In the genomic region with DNA sequence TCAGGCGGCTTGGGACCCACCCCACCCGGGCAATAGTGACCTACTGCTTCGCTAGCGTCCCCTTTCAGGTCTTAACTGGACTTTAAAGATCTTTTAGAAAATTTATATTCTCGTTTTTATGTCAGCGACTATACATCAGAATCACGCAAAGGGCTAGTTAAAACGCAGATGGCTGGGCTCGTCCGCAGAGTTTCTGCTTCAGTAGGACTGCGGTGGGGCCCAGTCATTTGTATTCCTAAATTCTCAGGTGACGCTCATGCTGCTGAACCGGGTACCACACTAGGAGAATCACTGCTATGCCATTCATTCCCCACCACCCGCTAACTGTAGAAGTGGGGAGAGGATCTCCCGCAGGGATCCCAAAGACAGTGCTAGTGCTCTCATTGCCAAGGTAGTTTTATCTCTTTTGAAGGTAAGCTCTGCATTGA, we compare ENCODE assay signal across 10 cellular contexts. TPM values are rescaled to one million over a fixed set of nuclear protein-coding genes. Genes with fewer than 3 reads are reported as not detected.
A peak's percentile ranks its signal among the peaks of the same experiment; 100 is the strongest.
DNase-seq lines count a peak whose midpoint lies in the region; ATAC-seq, FAIRE-seq and TF ChIP-seq lines count a peak whose summit lies in the region.
"Had no signal": no experiment of that assay in that cellular context is flagged by ENCODE, and none has a peak within 500 bp of the region (broad histone marks: within the 10 kb centered on the region; RNA-seq: fewer than 3 reads in every experiment).

No MANE protein-coding gene starts in this region.

- H3K27me3 Mint-ChIP-seq in WTC11 (ENCODE audit: low read depth) (peaks cover 18% of the 10 kb centered on the region), memory B cell (peaks cover 17% of the 10 kb centered on the region)

- no peaks in the 10 kb centered on the region for H3K79me2 ChIP-seq in GM23248 (ENCODE audit: insufficient read depth)

- peaks cover 64% of the 10 kb centered on the region for H3K27me3 ChIP-seq in GM23248 (replicated peaks; ENCODE audit: insufficient read depth)

- POLR2A ChIA-PET in A549 (lab: Yijun Ruan, JAX), result no interaction called here
- POLR2A ChIA-PET in WTC11 (lab: Charles Lee), result no interaction called here

- in situ Hi-C loops in GM23248 (cut with MboI), result loop anchor here (25.0 kb wide), 1 partner anchor 1214 kb away; no protein-coding TSS in a partner anchor

- no peak for TF ChIP-seq RAD21 in A549 (conservative IDR thresholded peaks at IDR 0.05 in 1 of 2, IDR thresholded peaks at IDR 0.05 in 1 of 2)

- H3K36me3 Mint-ChIP-seq in WTC11 (no peaks in the 10 kb centered on the region), memory B cell (no peaks in the 10 kb centered on the region)

- H3K27ac Mint-ChIP-seq in WTC11 (peak overlapping the region; percentile 93), memory B cell (no peak overlapping the region)

- H3K4me1 Mint-ChIP-seq in WTC11 (peaks cover 60% of the 10 kb centered on the region), memory B cell (peaks cover 10% of the 10 kb centered on the region)

- CTCF ChIA-PET in A549 (lab: Yijun Ruan, JAX) (no interaction called here), WTC11 (lab: Charles Lee) (no interaction called here)

- DNase-seq in A549 (ENCODE audit: low read depth in 1 of 2, low spot score in 1 of 2), result no peak
- no peak for DNase-seq in GM23248
- DNase-seq in WTC11 (ENCODE audit: low spot score), result peak; percentile 58
- no peak for DNase-seq in memory B cell (ENCODE audit: low spot score in 2 of 2)
- no peak for DNase-seq in stimulated activated naive CD4-positive, alpha-beta T cell (lab: John Stamatoyannopoulos, UW)
- DNase-seq: hippocampal formation, IMR-90 had no signal

- TF ChIP-seq EP300 in A549 (IDR thresholded peaks at IDR 0.05), result no peak

- H3K9me3 Mint-ChIP-seq in WTC11 (no peaks in the 10 kb centered on the region), memory B cell (no peaks in the 10 kb centered on the region)

- 0 out of 2 replicates have a peak overlapping the region, but pooled peaks have one; percentile 60 for H2AFZ ChIP-seq in GM23248

- ATAC-seq in A549 (no peak), WTC11 (peak; percentile 38), memory B cell (ENCODE audit: low read depth) (no peak), GM21619 (IDR thresholded peaks at IDR 0.05; ENCODE audit: unreplicated experiment) (no peak), HG03135 (IDR thresholded peaks at IDR 0.05; ENCODE audit: unreplicated experiment) (no peak), HG02798 (IDR thresholded peaks at IDR 0.05; ENCODE audit: poor library complexity, unreplicated experiment) (no peak)

- no peaks in the 10 kb centered on the region for H4K20me1 ChIP-seq in GM23248 (ENCODE audit: insufficient read depth)

- WGBS in A549 (ENCODE audit: missing lambda C conversion rate), result 36% methylated on average over 13 of the region's 15 CpGs
- WGBS in GM23248 (ENCODE audit: low coverage in 1 of 2, low lambda C conversion rate in 2 of 2, missing lambda C conversion rate in 2 of 2), 2 experiments, result 11 to 14% methylated on average over 15 of the region's 15 CpGs

- TF ChIP-seq POLR2A in A549 (IDR thresholded peaks at IDR 0.05; ENCODE audit: low read length), result no peak

- peak overlapping the region in 1 of 2 experiments; percentile 70; a peak in 2 of 6 replicates for H3K27ac ChIP-seq in A549
- H3K27ac ChIP-seq in GM23248, result no peak overlapping the region

- peaks cover 2% of the 10 kb centered on the region; the same call in 1 of the 3 replicates for H3K9me3 ChIP-seq in A549
- H3K9me3 ChIP-seq in GM23248 (ENCODE audit: low read depth), result no peaks in the 10 kb centered on the region

- H3K4me3 Mint-ChIP-seq in WTC11 (peak overlapping the region; percentile 77), memory B cell (peak overlapping the region; percentile 70)

- no peak for FAIRE-seq in A549 (lab: Jason Lieb, UNC)

- no peak overlapping the region for H3K9ac ChIP-seq in GM23248

- H3K4me3 ChIP-seq in A549, result peak overlapping the region; percentile 56
- H3K4me3 ChIP-seq in GM23248, result peak overlapping the region; percentile 63; the same call in 1 of the 2 replicates

- TF ChIP-seq CTCF in A549 (IDR thresholded peaks at IDR 0.05), result no peak
- TF ChIP-seq CTCF in WTC11 (IDR thresholded peaks at IDR 0.05), result no peak

- H3K9me2 ChIP-seq in GM23248 (ENCODE audit: insufficient read depth), result no peaks in the 10 kb centered on the region

- no peaks in the 10 kb centered on the region for H3K36me3 ChIP-seq in GM23248 (ENCODE audit: low read depth)

- H3K4me1 ChIP-seq in A549 (no peaks in the 10 kb centered on the region; the same call in 1 of the 3 replicates), GM23248 (ENCODE audit: insufficient read depth) (no peaks in the 10 kb centered on the region)

- peak overlapping the region; percentile 94 for H3K4me2 ChIP-seq in A549
- H3K4me2 ChIP-seq in GM23248 (ENCODE audit: unreplicated experiment), result peak overlapping the region; percentile 16

- no peaks in the 10 kb centered on the region for H3F3A ChIP-seq in GM23248 (ENCODE audit: insufficient read depth)

TF ChIP-seq in A549, 52 proteins besides CTCF, POLR2A, EP300 and RAD21:
- TF ChIP-seq CBX2 (IDR thresholded peaks at IDR 0.05; ENCODE audit: borderline replicate concordance, low read depth) (no peak), CBX8 (IDR thresholded peaks at IDR 0.05) (0 out of 2 replicates have a peak, but pooled peaks have one; percentile 18)

TF ChIP-seq in WTC11, 78 proteins besides CTCF, POLR2A, EP300 and RAD21:
- peak; percentile 39 for TF ChIP-seq ZNF423 (CRISPR knock-in tag; IDR thresholded peaks at IDR 0.05)
- TF ChIP-seq, protein P1, sequence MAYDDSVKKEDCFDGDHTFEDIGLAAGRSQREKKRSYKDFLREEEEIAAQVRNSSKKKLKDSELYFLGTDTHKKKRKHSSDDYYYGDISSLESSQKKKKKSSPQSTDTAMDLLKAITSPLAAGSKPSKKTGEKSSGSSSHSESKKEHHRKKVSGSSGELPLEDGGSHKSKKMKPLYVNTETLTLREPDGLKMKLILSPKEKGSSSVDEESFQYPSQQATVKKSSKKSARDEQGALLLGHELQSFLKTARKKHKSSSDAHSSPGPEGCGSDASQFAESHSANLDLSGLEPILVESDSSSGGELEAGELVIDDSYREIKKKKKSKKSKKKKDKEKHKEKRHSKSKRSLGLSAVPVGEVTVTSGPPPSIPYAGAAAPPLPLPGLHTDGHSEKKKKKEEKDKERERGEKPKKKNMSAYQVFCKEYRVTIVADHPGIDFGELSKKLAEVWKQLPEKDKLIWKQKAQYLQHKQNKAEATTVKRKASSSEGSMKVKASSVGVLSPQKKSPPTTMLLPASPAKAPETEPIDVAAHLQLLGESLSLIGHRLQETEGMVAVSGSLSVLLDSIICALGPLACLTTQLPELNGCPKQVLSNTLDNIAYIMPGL (CRISPR knock-in tag; IDR thresholded peaks at IDR 0.05), result no peak
- no peak for TF ChIP-seq JUN (CRISPR knock-in tag; IDR thresholded peaks at IDR 0.05)
- TF ChIP-seq SMAD3 (CRISPR knock-in tag; IDR thresholded peaks at IDR 0.05; ENCODE audit: borderline replicate concordance), result 0 out of 2 replicates have a peak, but pooled peaks have one; percentile 16
- TF ChIP-seq, protein P2, sequence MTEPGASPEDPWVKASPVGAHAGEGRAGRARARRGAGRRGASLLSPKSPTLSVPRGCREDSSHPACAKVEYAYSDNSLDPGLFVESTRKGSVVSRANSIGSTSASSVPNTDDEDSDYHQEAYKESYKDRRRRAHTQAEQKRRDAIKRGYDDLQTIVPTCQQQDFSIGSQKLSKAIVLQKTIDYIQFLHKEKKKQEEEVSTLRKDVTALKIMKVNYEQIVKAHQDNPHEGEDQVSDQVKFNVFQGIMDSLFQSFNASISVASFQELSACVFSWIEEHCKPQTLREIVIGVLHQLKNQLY (CRISPR knock-in tag; IDR thresholded peaks at IDR 0.05), result no peak
- TF ChIP-seq ZNF671 (CRISPR knock-in tag; IDR thresholded peaks at IDR 0.05), result no peak
- TF ChIP-seq TEAD1 (CRISPR knock-in tag; IDR thresholded peaks at IDR 0.05), result peak; percentile 53; the same call in 1 of the 2 replicates
- TF ChIP-seq SOX15 (CRISPR knock-in tag; IDR thresholded peaks at IDR 0.05), result no peak
- TF ChIP-seq FOXK1 (CRISPR knock-in tag; IDR thresholded peaks at IDR 0.05), result 0 out of 2 replicates have a peak, but pooled peaks have one; percentile 0
- TF ChIP-seq, protein P3, sequence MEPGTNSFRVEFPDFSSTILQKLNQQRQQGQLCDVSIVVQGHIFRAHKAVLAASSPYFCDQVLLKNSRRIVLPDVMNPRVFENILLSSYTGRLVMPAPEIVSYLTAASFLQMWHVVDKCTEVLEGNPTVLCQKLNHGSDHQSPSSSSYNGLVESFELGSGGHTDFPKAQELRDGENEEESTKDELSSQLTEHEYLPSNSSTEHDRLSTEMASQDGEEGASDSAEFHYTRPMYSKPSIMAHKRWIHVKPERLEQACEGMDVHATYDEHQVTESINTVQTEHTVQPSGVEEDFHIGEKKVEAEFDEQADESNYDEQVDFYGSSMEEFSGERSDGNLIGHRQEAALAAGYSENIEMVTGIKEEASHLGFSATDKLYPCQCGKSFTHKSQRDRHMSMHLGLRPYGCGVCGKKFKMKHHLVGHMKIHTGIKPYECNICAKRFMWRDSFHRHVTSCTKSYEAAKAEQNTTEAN (CRISPR knock-in tag; IDR thresholded peaks at IDR 0.05), result 0 out of 2 replicates have a peak, but pooled peaks have one; percentile 36

RNA-seq across cellular contexts. Expression of a gene that starts 12.0 kb away (rescaled TPM):
- not detected in 2 replicates for polyA plus RNA-seq in A549 (2011; rRNA removed)
- polyA plus RNA-seq in A549 (2012; cell fraction: cytosol; rRNA removed), result not detected in 2 replicates
- polyA plus RNA-seq in A549 (2012; cell fraction: nucleus; rRNA removed), result not detected in 2 replicates
- polyA plus RNA-seq in A549 (2017; fragmentation: RNase III; extraction: RNeasy Plus Mini Kit Qiagen cat#74134 plus additional on column Dnase treatment), result not detected in 3 replicates
- polyA minus RNA-seq in A549 (2011; rRNA and poly(A)+ RNA removed), result not detected in 2 replicates
- not detected in 2 replicates for total RNA-seq in GM23248 (2014; rRNA removed; shearing (Covaris generic))
- not detected in 2 replicates for polyA plus RNA-seq in GM23248 (2016; fragmentation: Nextera tagmentation; extraction: Ambion mirVana)
- total RNA-seq in WTC11 (2021), result 44.1 to 63.6 TPM (median 45.9 TPM) in 3 replicates
- total RNA-seq: IMR-90 had no signal
- polyA plus RNA-seq: IMR-90 had no signal

Comparison
In these comparisons a context has a peak if more than half of its experiments do, and no peak if none do; other contexts are left out.
1. RNA of a gene that starts 12.0 kb away (total RNA-seq): 44.1 to 63.6 TPM in WTC11; not detected in GM23248; every median in the first group is over 10 times any median in the second.